Comparison of ENCODE assay signal across 27 cellular contexts in genomic region chr11:75894036-75894585, GRCh38.
DNase-seq lines count a peak whose midpoint lies in the region; ATAC-seq and FAIRE-seq lines count a peak whose summit lies in the region.
"Had no signal": no experiment of that assay in that cellular context is flagged by ENCODE, and none has a peak within 500 bp of the region (broad histone marks: within the 10 kb centered on the region; RNA-seq: fewer than 3 reads in every experiment).

No MANE protein-coding gene starts in this region.

- no peaks in the 10 kb centered on the region for H3K9me3 Mint-ChIP-seq in activated T-cell treated with anti-CD3 and anti-CD28 coated beads, Interleukin-2, amount 50 U/mL, for 4 hours
- no peaks in the 10 kb centered on the region for H3K9me3 Mint-ChIP-seq in activated T-helper 2 cell treated with anti-CD3 and anti-CD28 coated beads, Interferon-gamma antibody, Interleukin-2, Interleukin-4, amounts not matched to agents 10 μg/mL and 5 μg/mL and 100 μg/mL, durations not matched to agents 14 hours and 24 hours and 36 hours
- H3K9me3 Mint-ChIP-seq in stimulated activated naive B cell treated with anti-CD40 and anti-IgM and Interleukin-4, amounts not matched to agents 10 μg/mL and 1 μg/mL and 100 μg/mL, for 72 hours: peaks cover 5% of the 10 kb centered on the region in 2 donors
- H3K9me3 Mint-ChIP-seq: H9, neural progenitor cell had no signal

- no peak for DNase-seq in activated T-cell treated with anti-CD3 and anti-CD28 coated beads, Interleukin-2, amount 50 U/mL, for 4 hours
- DNase-seq in activated T-cell treated with anti-CD3 and anti-CD28 coated beads, Interleukin-2, amount 50 U/mL, for 48 hours: no peak
- DNase-seq in GM19239 (ENCODE audit: insufficient read length, low spot score): no peak
- DNase-seq in activated T-helper 2 cell treated with anti-CD3 and anti-CD28 coated beads, Interferon-gamma antibody, Interleukin-2, Interleukin-4, amounts not matched to agents 10 μg/mL and 5 μg/mL and 100 μg/mL, durations not matched to agents 14 hours and 24 hours and 36 hours (ENCODE audit: low spot score): no peak
- DNase-seq in stimulated activated naive B cell treated with anti-CD40 and anti-IgM and Interleukin-4, amounts not matched to agents 10 μg/mL and 1 μg/mL and 100 μg/mL, for 72 hours: no peak
- no peak for DNase-seq in occipital lobe (lab: John Stamatoyannopoulos, UW)
- DNase-seq: activated CD4-positive, alpha-beta T cell treated with anti-CD3 and anti-CD28 coated beads, Interleukin-2, amount 50 U/mL, for 48 hours; activated CD8-positive, alpha-beta memory T cell treated with anti-CD3 and anti-CD28 coated beads, Interleukin-2, amount 50 U/mL, for 4 hours; activated gamma-delta T cell; amygdala; brain microvascular endothelial cell; cerebellar nuclear complex; foreskin fibroblast; H9; islet precursor cell; left ventricle myocardium inferior; mesendoderm; NCI-H1436 treated with DMSO at 0.1 percent for 48 hours; NCI-H345; Peyer's patch; right cardiac atrium; SHP77 treated with DMSO at 0.1 percent for 48 hours; stimulated activated CD4-positive, alpha-beta T cell treated with anti-CD3 and anti-CD28 coated beads, Interleukin-1b, Interleukin-23, amount 100 ng/mL, for 48 hours; T-helper 9 cell had no signal

- H3K36me3 Mint-ChIP-seq in activated T-cell treated with anti-CD3 and anti-CD28 coated beads, Interleukin-2, amount 50 U/mL, for 4 hours (ENCODE audit: insufficient read depth): peaks cover 16% of the 10 kb centered on the region
- peaks cover 29% of the 10 kb centered on the region for H3K36me3 Mint-ChIP-seq in activated T-helper 2 cell treated with anti-CD3 and anti-CD28 coated beads, Interferon-gamma antibody, Interleukin-2, Interleukin-4, amounts not matched to agents 10 μg/mL and 5 μg/mL and 100 μg/mL, durations not matched to agents 14 hours and 24 hours and 36 hours (ENCODE audit: low read depth)
- H3K36me3 Mint-ChIP-seq in stimulated activated naive B cell treated with anti-CD40 and anti-IgM and Interleukin-4, amounts not matched to agents 10 μg/mL and 1 μg/mL and 100 μg/mL, for 72 hours: peaks cover 43 to 71% of the 10 kb centered on the region in 2 donors

- peak; percentile 75 for FAIRE-seq in GM19239 (lab: Jason Lieb, UNC)

- intact Hi-C loops in activated T-helper 2 cell treated with anti-CD3 and anti-CD28 coated beads, Interferon-gamma antibody, Interleukin-2, Interleukin-4, amounts not matched to agents 10 μg/mL and 5 μg/mL and 100 μg/mL, durations not matched to agents 14 hours and 24 hours and 36 hours (cut with micrococcal nuclease): no loop called here

- H3K4me3 Mint-ChIP-seq in activated T-cell treated with anti-CD3 and anti-CD28 coated beads, Interleukin-2, amount 50 U/mL, for 4 hours: no peak overlapping the region
- H3K4me3 Mint-ChIP-seq in activated T-helper 2 cell treated with anti-CD3 and anti-CD28 coated beads, Interferon-gamma antibody, Interleukin-2, Interleukin-4, amounts not matched to agents 10 μg/mL and 5 μg/mL and 100 μg/mL, durations not matched to agents 14 hours and 24 hours and 36 hours (ENCODE audit: low read depth): no peak overlapping the region
- peak overlapping the region; percentile 33 to 47 for H3K4me3 Mint-ChIP-seq in stimulated activated naive B cell treated with anti-CD40 and anti-IgM and Interleukin-4, amounts not matched to agents 10 μg/mL and 1 μg/mL and 100 μg/mL, for 72 hours
- H3K4me3 Mint-ChIP-seq: H9, neural progenitor cell had no signal

- ATAC-seq in activated T-cell treated with anti-CD3 and anti-CD28 coated beads, Interleukin-2, amount 50 U/mL, for 4 hours: peak; percentile 38 to 40
- ATAC-seq in stimulated activated naive B cell treated with anti-CD40 and anti-IgM and Interleukin-4, amounts not matched to agents 10 μg/mL and 1 μg/mL and 100 μg/mL, for 72 hours (replicated peaks): peak; percentile 15
- ATAC-seq in HG02973 (IDR thresholded peaks at IDR 0.05; ENCODE audit: unreplicated experiment): no peak
- ATAC-seq: esophagus mucosa, right cardiac atrium had no signal

- peaks cover 25% of the 10 kb centered on the region for H3K4me1 Mint-ChIP-seq in activated T-cell treated with anti-CD3 and anti-CD28 coated beads, Interleukin-2, amount 50 U/mL, for 4 hours (ENCODE audit: low read depth)
- H3K4me1 Mint-ChIP-seq in activated T-helper 2 cell treated with anti-CD3 and anti-CD28 coated beads, Interferon-gamma antibody, Interleukin-2, Interleukin-4, amounts not matched to agents 10 μg/mL and 5 μg/mL and 100 μg/mL, durations not matched to agents 14 hours and 24 hours and 36 hours (ENCODE audit: low read depth): peaks cover 25% of the 10 kb centered on the region
- H3K4me1 Mint-ChIP-seq in stimulated activated naive B cell treated with anti-CD40 and anti-IgM and Interleukin-4, amounts not matched to agents 10 μg/mL and 1 μg/mL and 100 μg/mL, for 72 hours: peaks cover 47 to 84% of the 10 kb centered on the region in 2 donors

- no peaks in the 10 kb centered on the region for H3K27me3 Mint-ChIP-seq in activated T-cell treated with anti-CD3 and anti-CD28 coated beads, Interleukin-2, amount 50 U/mL, for 4 hours (ENCODE audit: low read depth)
- H3K27me3 Mint-ChIP-seq in activated T-helper 2 cell treated with anti-CD3 and anti-CD28 coated beads, Interferon-gamma antibody, Interleukin-2, Interleukin-4, amounts not matched to agents 10 μg/mL and 5 μg/mL and 100 μg/mL, durations not matched to agents 14 hours and 24 hours and 36 hours (ENCODE audit: low read depth): no peaks in the 10 kb centered on the region
- H3K27me3 Mint-ChIP-seq in stimulated activated naive B cell treated with anti-CD40 and anti-IgM and Interleukin-4, amounts not matched to agents 10 μg/mL and 1 μg/mL and 100 μg/mL, for 72 hours: no peaks in the 10 kb centered on the region

- H3K27ac Mint-ChIP-seq in activated T-helper 2 cell treated with anti-CD3 and anti-CD28 coated beads, Interferon-gamma antibody, Interleukin-2, Interleukin-4, amounts not matched to agents 10 μg/mL and 5 μg/mL and 100 μg/mL, durations not matched to agents 14 hours and 24 hours and 36 hours: peak overlapping the region; percentile 70
- peak overlapping the region; percentile 98 for H3K27ac Mint-ChIP-seq in stimulated activated naive B cell treated with anti-CD40 and anti-IgM and Interleukin-4, amounts not matched to agents 10 μg/mL and 1 μg/mL and 100 μg/mL, for 72 hours
- H3K27ac Mint-ChIP-seq: H9, neural progenitor cell had no signal

Comparison
In these comparisons a context has a peak if more than half of its experiments do, and no peak if none do; other contexts are left out.
1. H3K4me3 Mint-ChIP-seq: peak in stimulated activated naive B cell treated with anti-CD40 and anti-IgM and Interleukin-4, amounts not matched to agents 10 μg/mL and 1 μg/mL and 100 μg/mL, for 72 hours (2 of 2); none in activated T-cell treated with anti-CD3 and anti-CD28 coated beads, Interleukin-2, amount 50 U/mL, for 4 hours (single experiment) and activated T-helper 2 cell treated with anti-CD3 and anti-CD28 coated beads, Interferon-gamma antibody, Interleukin-2, Interleukin-4, amounts not matched to agents 10 μg/mL and 5 μg/mL and 100 μg/mL, durations not matched to agents 14 hours and 24 hours and 36 hours (single experiment).